7 cellular contexts compared by ENCODE assay signal in genomic region chr19:17333611-17334413, GRCh38. TPM values are rescaled to one million over a fixed set of nuclear protein-coding genes. Genes with fewer than 3 reads are reported as not detected.
DNase-seq lines count a peak whose midpoint lies in the region; ATAC-seq, FAIRE-seq and TF ChIP-seq lines count a peak whose summit lies in the region.

No MANE protein-coding gene starts in this region.

- peaks cover 9% of the 10 kb centered on the region; the same call in 1 of the 2 replicates for H3K79me2 ChIP-seq in OCI-LY7 (ENCODE audit: insufficient read depth, low read depth, low read length)

- peak; percentile 77 for DNase-seq in GM19239 (ENCODE audit: insufficient read length, low spot score)
- peak; percentile 47 for DNase-seq in OCI-LY7 (ENCODE audit: low spot score)
- peak; percentile 81 to 86 for DNase-seq in activated T-cell treated with anti-CD3 and anti-CD28 coated beads, Interleukin-2, amount 50 U/mL, for 72 hours
- peak; percentile 65 for DNase-seq in fibroblast of the aortic adventitia (ENCODE audit: low read depth)
- peak; percentile 77 for DNase-seq in renal cortical epithelial cell (ENCODE audit: low read depth)
- DNase-seq in D341Med (ENCODE audit: low spot score): no peak
- DNase-seq in NCI-H2029 (lab: John Stamatoyannopoulos, UW): no peak

- peaks cover 13% of the 10 kb centered on the region for H3K27me3 Mint-ChIP-seq in activated T-cell treated with anti-CD3 and anti-CD28 coated beads, Interleukin-2, amount 50 U/mL, for 72 hours (ENCODE audit: low read depth)

- H3K36me3 ChIP-seq in OCI-LY7 (ENCODE audit: insufficient read depth, low read length): peaks cover 3% of the 10 kb centered on the region; the same call in 1 of the 2 replicates

- CTCF ChIA-PET in OCI-LY7 (lab: Charles Lee; ENCODE audit: unreplicated experiment): interaction anchor here (2.0 kb wide), 1 partner anchor 25 kb away, joined by 8 read pairs; the partner anchor contains the start of gene DDA1

- POLR2A ChIA-PET in OCI-LY7 (lab: Charles Lee): interaction anchor here (0.5 to 2.4 kb wide), 3 partner anchors 9 to 209 kb away, joined by 3 to 15 read pairs (median 4); partner anchors contain the start of gene DDA1

- no peaks in the 10 kb centered on the region for H3K9me2 ChIP-seq in OCI-LY7 (ENCODE audit: insufficient read depth, low read length)

- peaks cover 6% of the 10 kb centered on the region; the same call in 1 of the 2 replicates for H4K20me1 ChIP-seq in OCI-LY7 (ENCODE audit: insufficient read depth, low read length)

- peak overlapping the region; percentile 63 to 100 for H3K4me3 Mint-ChIP-seq in activated T-cell treated with anti-CD3 and anti-CD28 coated beads, Interleukin-2, amount 50 U/mL, for 72 hours

- 0 out of 2 replicates have a peak, but pooled peaks have one; percentile 27 for TF ChIP-seq CTCF in OCI-LY7 (conservative IDR thresholded peaks at IDR 0.05; ENCODE audit: low read length)
- TF ChIP-seq CTCF in fibroblast of the aortic adventitia (IDR thresholded peaks at IDR 0.05; ENCODE audit: insufficient read depth, low read length): no peak

- H3K9me3 ChIP-seq in OCI-LY7 (ENCODE audit: low read length): no peaks in the 10 kb centered on the region

- peaks cover 0 to 5% of the 10 kb centered on the region in 2 donors for H3K36me3 Mint-ChIP-seq in activated T-cell treated with anti-CD3 and anti-CD28 coated beads, Interleukin-2, amount 50 U/mL, for 72 hours (ENCODE audit: insufficient read depth in 2 of 2)

- H3K4me2 ChIP-seq in OCI-LY7 (ENCODE audit: low read length): peak overlapping the region; percentile 97

- peak; percentile 38 to 50 for ATAC-seq in activated T-cell treated with anti-CD3 and anti-CD28 coated beads, Interleukin-2, amount 50 U/mL, for 72 hours (replicated peaks in 1 of 2)

- peak overlapping the region; percentile 75; the same call in 1 of the 2 replicates for H2AFZ ChIP-seq in OCI-LY7 (ENCODE audit: low read length)

- intact Hi-C loops in OCI-LY7 (cut with micrococcal nuclease; ENCODE audit: unreplicated experiment): loop anchor here (1.0 kb wide), 1 partner anchor 25 kb away; the partner anchor contains the start of gene DDA1

- peaks cover 0 to 2% of the 10 kb centered on the region in 2 donors for H3K9me3 Mint-ChIP-seq in activated T-cell treated with anti-CD3 and anti-CD28 coated beads, Interleukin-2, amount 50 U/mL, for 72 hours

- no TSS peak for BruUV-seq in OCI-LY7 (replicated peaks; lab: Mats Ljungman, UMichigan)

- H3K4me3 ChIP-seq in OCI-LY7 (ENCODE audit: low read depth, low read length, poor library complexity, severe bottlenecking) (peak overlapping the region; percentile 86), fibroblast of the aortic adventitia (ENCODE audit: low read depth, low read length) (peak overlapping the region; percentile 74)

- peaks cover 32% of the 10 kb centered on the region for H3K4me1 ChIP-seq in OCI-LY7 (ENCODE audit: insufficient read depth, low read length, poor library complexity, severe bottlenecking)

- FAIRE-seq in GM19239 (lab: Jason Lieb, UNC): peak; percentile 39

- peak overlapping the region; percentile 38 for H3K27ac ChIP-seq in OCI-LY7 (ENCODE audit: low read depth, low read length, poor library complexity, severe bottlenecking)

- H3K4me1 Mint-ChIP-seq in activated T-cell treated with anti-CD3 and anti-CD28 coated beads, Interleukin-2, amount 50 U/mL, for 72 hours (ENCODE audit: low read depth): peaks cover 39% of the 10 kb centered on the region

- no peak overlapping the region for H3K27ac Mint-ChIP-seq in activated T-cell treated with anti-CD3 and anti-CD28 coated beads, Interleukin-2, amount 50 U/mL, for 72 hours

RNA-seq across cellular contexts. Expression of gene ANO8, which starts 0.8 kb away (rescaled TPM):
- total RNA-seq in OCI-LY7 (2014; rRNA removed; shearing (Covaris generic)): 4.3 and 5.9 TPM in 2 replicates
- total RNA-seq in OCI-LY7 (2022) (12.8 and 13.5 TPM in 2 replicates), fibroblast of the aortic adventitia (ENCODE audit: low replicate concordance) (3.1 and 6.1 TPM in 2 replicates), renal cortical epithelial cell (5.9 and 10.3 TPM in 2 replicates)
- 10 to 100 TPM; 11.1 to 13.7 TPM for total RNA-seq in activated T-cell treated with anti-CD3 and anti-CD28 coated beads, Interleukin-2, amount 50 U/mL, for 72 hours

RNA-seq across cellular contexts. Expression of gene GTPBP3, which starts 3.5 kb away (rescaled TPM):
- 83.2 and 103 TPM in 2 replicates for total RNA-seq in OCI-LY7 (2014; rRNA removed; shearing (Covaris generic))
- 104 and 113 TPM in 2 replicates for total RNA-seq in OCI-LY7 (2022)
- 10 to 100 TPM; 26.0 to 39.1 TPM for total RNA-seq in activated T-cell treated with anti-CD3 and anti-CD28 coated beads, Interleukin-2, amount 50 U/mL, for 72 hours
- total RNA-seq in fibroblast of the aortic adventitia (ENCODE audit: low replicate concordance): 12.1 and 21.1 TPM in 2 replicates
- total RNA-seq in renal cortical epithelial cell: 19.6 and 22.4 TPM in 2 replicates

RNA-seq across cellular contexts. Expression of gene DDA1, which starts 24.4 kb away (rescaled TPM):
- 36.6 and 39.2 TPM in 2 replicates for total RNA-seq in OCI-LY7 (2014; rRNA removed; shearing (Covaris generic))
- 48.8 and 57.9 TPM in 2 replicates for total RNA-seq in OCI-LY7 (2022)
- 10 to 100 TPM; 29.6 to 40.2 TPM for total RNA-seq in activated T-cell treated with anti-CD3 and anti-CD28 coated beads, Interleukin-2, amount 50 U/mL, for 72 hours
- 2.9 and 20.2 TPM in 2 replicates for total RNA-seq in fibroblast of the aortic adventitia (ENCODE audit: low replicate concordance)
- total RNA-seq in renal cortical epithelial cell: 30.3 and 36.3 TPM in 2 replicates

RNA-seq across cellular contexts. Expression of gene MRPL34, which starts 28.1 kb away (rescaled TPM):
- 174 and 182 TPM in 2 replicates for total RNA-seq in OCI-LY7 (2014; rRNA removed; shearing (Covaris generic))
- total RNA-seq in OCI-LY7 (2022) (168 and 173 TPM in 2 replicates), fibroblast of the aortic adventitia (ENCODE audit: low replicate concordance) (22.7 and 34.3 TPM in 2 replicates), renal cortical epithelial cell (54.2 and 57.8 TPM in 2 replicates)
- 10 to 100 TPM; 75.0 to 75.8 TPM for total RNA-seq in activated T-cell treated with anti-CD3 and anti-CD28 coated beads, Interleukin-2, amount 50 U/mL, for 72 hours

RNA-seq across cellular contexts. Expression of gene ABHD8, which starts 30.6 kb away (rescaled TPM):
- 11.6 TPM in 2 replicates for total RNA-seq in OCI-LY7 (2014; rRNA removed; shearing (Covaris generic))
- total RNA-seq in OCI-LY7 (2022) (17.3 and 18.9 TPM in 2 replicates), fibroblast of the aortic adventitia (ENCODE audit: low replicate concordance) (12.5 and 13.3 TPM in 2 replicates), renal cortical epithelial cell (11.8 and 19.4 TPM in 2 replicates)
- total RNA-seq in activated T-cell treated with anti-CD3 and anti-CD28 coated beads, Interleukin-2, amount 50 U/mL, for 72 hours: 10 to 100 TPM; 16.1 to 16.6 TPM

Comparison
In these comparisons a context has a peak if more than half of its experiments do, and no peak if none do; other contexts are left out.
1. DNase-seq: peak in GM19239 (single experiment), OCI-LY7 (single experiment), activated T-cell treated with anti-CD3 and anti-CD28 coated beads, Interleukin-2, amount 50 U/mL, for 72 hours (2 of 2), fibroblast of the aortic adventitia (single experiment) and renal cortical epithelial cell (single experiment); none in D341Med (single experiment) and NCI-H2029 (single experiment).